1 cellular context compared by ENCODE assay signal in the genomic region with DNA sequence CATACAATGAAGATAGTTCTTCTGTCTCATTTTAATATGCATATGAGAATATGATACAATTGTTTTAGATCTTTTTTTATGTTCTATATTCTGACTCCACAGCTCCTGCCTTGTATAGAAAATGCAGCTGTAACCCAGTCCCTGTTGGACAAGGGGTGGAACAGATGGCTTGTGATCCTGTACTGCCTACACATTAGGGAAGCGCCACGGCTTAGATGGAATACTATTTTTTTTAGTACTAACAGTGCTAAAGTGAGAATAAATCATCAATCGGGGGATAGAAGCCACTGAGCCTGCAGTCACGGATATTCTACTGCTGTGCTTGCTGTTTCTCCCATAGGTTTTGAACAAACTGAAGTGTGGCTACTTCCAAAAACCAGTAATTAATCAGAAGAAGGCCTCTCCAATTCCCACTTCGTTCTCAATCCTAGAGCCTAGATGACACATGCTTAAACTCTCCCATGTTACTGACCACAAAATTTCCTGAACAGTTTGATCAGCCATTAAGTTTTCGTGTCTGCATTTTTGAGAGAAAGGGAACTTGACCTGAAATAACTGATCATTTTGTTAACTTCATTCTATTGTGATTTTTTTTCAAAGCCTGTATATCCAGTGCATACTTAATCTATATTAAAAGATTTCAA.
TF ChIP-seq lines count a peak whose summit lies in the region.

No MANE protein-coding gene starts in this region.

TF ChIP-seq in GM23338, 12 proteins besides CTCF, POLR2A, EP300 and RAD21 (continued from another document):
- TF ChIP-seq, protein P1, sequence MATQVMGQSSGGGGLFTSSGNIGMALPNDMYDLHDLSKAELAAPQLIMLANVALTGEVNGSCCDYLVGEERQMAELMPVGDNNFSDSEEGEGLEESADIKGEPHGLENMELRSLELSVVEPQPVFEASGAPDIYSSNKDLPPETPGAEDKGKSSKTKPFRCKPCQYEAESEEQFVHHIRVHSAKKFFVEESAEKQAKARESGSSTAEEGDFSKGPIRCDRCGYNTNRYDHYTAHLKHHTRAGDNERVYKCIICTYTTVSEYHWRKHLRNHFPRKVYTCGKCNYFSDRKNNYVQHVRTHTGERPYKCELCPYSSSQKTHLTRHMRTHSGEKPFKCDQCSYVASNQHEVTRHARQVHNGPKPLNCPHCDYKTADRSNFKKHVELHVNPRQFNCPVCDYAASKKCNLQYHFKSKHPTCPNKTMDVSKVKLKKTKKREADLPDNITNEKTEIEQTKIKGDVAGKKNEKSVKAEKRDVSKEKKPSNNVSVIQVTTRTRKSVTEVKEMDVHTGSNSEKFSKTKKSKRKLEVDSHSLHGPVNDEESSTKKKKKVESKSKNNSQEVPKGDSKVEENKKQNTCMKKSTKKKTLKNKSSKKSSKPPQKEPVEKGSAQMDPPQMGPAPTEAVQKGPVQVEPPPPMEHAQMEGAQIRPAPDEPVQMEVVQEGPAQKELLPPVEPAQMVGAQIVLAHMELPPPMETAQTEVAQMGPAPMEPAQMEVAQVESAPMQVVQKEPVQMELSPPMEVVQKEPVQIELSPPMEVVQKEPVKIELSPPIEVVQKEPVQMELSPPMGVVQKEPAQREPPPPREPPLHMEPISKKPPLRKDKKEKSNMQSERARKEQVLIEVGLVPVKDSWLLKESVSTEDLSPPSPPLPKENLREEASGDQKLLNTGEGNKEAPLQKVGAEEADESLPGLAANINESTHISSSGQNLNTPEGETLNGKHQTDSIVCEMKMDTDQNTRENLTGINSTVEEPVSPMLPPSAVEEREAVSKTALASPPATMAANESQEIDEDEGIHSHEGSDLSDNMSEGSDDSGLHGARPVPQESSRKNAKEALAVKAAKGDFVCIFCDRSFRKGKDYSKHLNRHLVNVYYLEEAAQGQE (IDR thresholded peaks at IDR 0.05; ENCODE audit: unreplicated experiment) = no peak
- TF ChIP-seq NANOG (IDR thresholded peaks at IDR 0.05; ENCODE audit: borderline replicate concordance) = no peak
- no peak for TF ChIP-seq EZH2 (IDR thresholded peaks at IDR 0.05; ENCODE audit: low read depth, unreplicated experiment)
- TF ChIP-seq POLR2AphosphoS5 (IDR thresholded peaks at IDR 0.05; ENCODE audit: low read depth) = no peak
- TF ChIP-seq EZH2phosphoT487 (IDR thresholded peaks at IDR 0.05; ENCODE audit: unreplicated experiment) = no peak
- TF ChIP-seq STAT1 (IDR thresholded peaks at IDR 0.05; ENCODE audit: unreplicated experiment) = no peak
- no peak for TF ChIP-seq CREB1 (CRISPR knock-in tag; IDR thresholded peaks at IDR 0.05; ENCODE audit: low read depth)
- no peak for TF ChIP-seq ZNF114 (CRISPR knock-in tag; IDR thresholded peaks at IDR 0.05)
- TF ChIP-seq, protein P2, sequence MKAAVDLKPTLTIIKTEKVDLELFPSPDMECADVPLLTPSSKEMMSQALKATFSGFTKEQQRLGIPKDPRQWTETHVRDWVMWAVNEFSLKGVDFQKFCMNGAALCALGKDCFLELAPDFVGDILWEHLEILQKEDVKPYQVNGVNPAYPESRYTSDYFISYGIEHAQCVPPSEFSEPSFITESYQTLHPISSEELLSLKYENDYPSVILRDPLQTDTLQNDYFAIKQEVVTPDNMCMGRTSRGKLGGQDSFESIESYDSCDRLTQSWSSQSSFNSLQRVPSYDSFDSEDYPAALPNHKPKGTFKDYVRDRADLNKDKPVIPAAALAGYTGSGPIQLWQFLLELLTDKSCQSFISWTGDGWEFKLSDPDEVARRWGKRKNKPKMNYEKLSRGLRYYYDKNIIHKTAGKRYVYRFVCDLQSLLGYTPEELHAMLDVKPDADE (IDR thresholded peaks at IDR 0.05) = no peak
